1 cellular context compared by ENCODE assay signal in the genomic region with DNA sequence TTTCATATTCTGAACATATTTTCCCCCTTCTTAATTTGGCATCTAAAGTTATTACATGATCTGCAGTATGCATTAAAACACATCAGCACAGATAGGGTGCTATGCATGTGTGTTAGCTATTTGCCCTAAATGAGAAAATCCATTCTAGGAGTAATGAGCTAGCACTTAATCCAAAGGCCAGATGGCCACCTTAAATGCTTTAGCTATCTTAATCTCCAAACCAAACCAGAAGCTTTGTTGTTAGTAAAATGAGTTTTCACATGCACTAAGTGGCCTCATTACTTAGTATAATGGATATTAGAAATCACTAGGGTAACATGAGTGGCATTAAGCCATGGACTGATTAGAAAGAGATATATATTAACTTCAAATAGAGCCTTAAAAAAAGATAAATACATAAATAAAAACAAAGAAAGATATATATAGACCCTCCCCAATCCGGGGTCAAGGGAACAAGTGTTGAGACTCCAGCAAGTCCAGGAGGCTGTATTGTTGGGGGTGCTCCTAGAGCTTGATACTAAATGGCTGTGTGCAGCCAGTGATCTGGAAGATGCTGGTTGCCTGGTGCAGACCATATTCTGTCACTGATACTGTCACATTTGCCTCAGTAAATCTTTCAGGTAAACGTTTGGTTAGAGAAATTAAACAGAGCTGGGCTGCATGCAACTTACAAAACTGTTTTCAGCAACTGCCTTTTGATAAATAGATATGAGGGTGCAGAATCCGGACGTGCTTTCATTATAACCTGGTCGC.
TF ChIP-seq lines count a peak whose summit lies in the region.

No MANE protein-coding gene starts in this region.

TF ChIP-seq in GM23338, 12 proteins besides CTCF, POLR2A, EP300 and RAD21 (continued from another document):
- TF ChIP-seq JUNB (IDR thresholded peaks at IDR 0.05; ENCODE audit: unreplicated experiment), result no peak
- no peak for TF ChIP-seq ZNF114 (CRISPR knock-in tag; IDR thresholded peaks at IDR 0.05)
- no peak for TF ChIP-seq POLR2AphosphoS5 (IDR thresholded peaks at IDR 0.05; ENCODE audit: low read depth)
- no peak for TF ChIP-seq EZH2 (IDR thresholded peaks at IDR 0.05; ENCODE audit: low read depth, unreplicated experiment)
TF ChIP-seq in GM23338: peak in this region for 0.
